ENCODE assay signal across 8 cellular contexts in the genomic region with DNA sequence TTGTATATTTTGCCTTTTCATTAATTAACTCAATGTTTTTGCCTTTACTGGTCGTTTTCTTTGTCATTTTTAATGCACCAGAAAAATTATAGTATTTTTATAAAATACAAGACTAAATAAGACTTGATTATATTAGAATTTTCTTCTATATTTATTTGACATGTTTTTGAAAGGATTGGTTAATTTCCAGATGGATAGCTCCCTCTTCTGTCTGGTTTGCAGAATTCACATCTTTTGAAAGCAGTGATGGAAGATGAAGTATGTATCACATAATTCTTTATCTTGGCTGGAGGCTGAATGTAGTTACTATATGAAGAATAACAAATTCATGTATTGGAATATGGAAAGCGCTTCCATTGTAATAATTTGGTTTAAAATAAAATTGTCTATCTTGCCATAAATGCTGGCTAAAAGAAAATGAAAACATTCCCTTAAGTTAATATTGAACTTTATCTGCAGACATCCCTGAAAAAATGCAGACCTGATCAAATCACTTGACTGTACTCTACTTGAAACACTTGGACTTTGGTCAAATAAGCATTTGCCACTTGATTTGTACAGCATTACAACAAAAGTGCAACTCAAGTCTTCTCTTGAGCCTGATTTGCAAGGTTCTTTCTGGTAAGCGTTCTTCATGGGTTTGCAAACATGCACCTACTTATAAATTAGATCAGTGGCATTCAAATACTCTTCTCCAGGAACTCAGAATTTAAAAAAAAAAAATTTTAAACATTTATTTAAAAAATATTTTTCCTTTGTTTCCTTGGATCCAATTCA.
DNase-seq lines count a peak whose midpoint lies in the region; ATAC-seq and TF ChIP-seq lines count a peak whose summit lies in the region.

No MANE protein-coding gene starts in this region.

- peak; percentile 89 for TF ChIP-seq CTCF in HFFc6 (IDR thresholded peaks at IDR 0.05)
- TF ChIP-seq CTCF in Panc1 (IDR thresholded peaks at IDR 0.05), result peak; percentile 62; the same call in 1 of the 2 replicates
- TF ChIP-seq CTCF in fibroblast of the aortic adventitia (IDR thresholded peaks at IDR 0.05; ENCODE audit: insufficient read depth, low read length), result peak; percentile 67

- DNase-seq in AG20443 (ENCODE audit: low spot score) (peak; percentile 24), HFFc6 (peak; percentile 48), Panc1 (ENCODE audit: low read depth, low spot score) (peak; percentile 15), fibroblast of the aortic adventitia (ENCODE audit: low read depth) (peak; percentile 83), stromal cell of bone marrow (ENCODE audit: low read depth) (peak; percentile 40)
- no peak for DNase-seq in naive thymus-derived CD8-positive, alpha-beta T cell

- no peaks in the 10 kb centered on the region for H3K27me3 ChIP-seq in Panc1 (ENCODE audit: control insufficient read depth, insufficient read depth, low read length)

- H3K4me3 ChIP-seq in Panc1 (ENCODE audit: low read depth in 2 of 2, low read length in 2 of 2) (no peak overlapping the region), fibroblast of the aortic adventitia (ENCODE audit: low read depth, low read length) (no peak overlapping the region)

- in situ Hi-C loops in Panc1 (cut with HindIII; ENCODE audit: low pct_unique_long_range_greater_than_20kb, low sequenced_read_pairs), result no loop called here

- H3K36me3 Mint-ChIP-seq in HFFc6 (ENCODE audit: low read depth), result no peaks in the 10 kb centered on the region
- H3K36me3 Mint-ChIP-seq in naive thymus-derived CD8-positive, alpha-beta T cell, result no peaks in the 10 kb centered on the region

- peaks cover 10% of the 10 kb centered on the region for H3K4me1 Mint-ChIP-seq in HFFc6 (ENCODE audit: low read depth)
- H3K4me1 Mint-ChIP-seq in naive thymus-derived CD8-positive, alpha-beta T cell, result no peaks in the 10 kb centered on the region

- CTCF ChIA-PET in Panc1 (lab: Charles Lee), result interaction anchor here (0.7 to 1.1 kb wide), 4 partner anchors 53 to 297 kb away, joined by 3 to 6 read pairs (median 5); no protein-coding TSS in a partner anchor

- H3K4me1 ChIP-seq in Panc1 (ENCODE audit: control insufficient read depth, insufficient read depth, low read length), result peaks cover 3% of the 10 kb centered on the region; the same call in 1 of the 2 replicates

- H3K36me3 ChIP-seq in Panc1 (ENCODE audit: control insufficient read depth, insufficient read depth, low read length), result no peaks in the 10 kb centered on the region

- intact Hi-C loops in Panc1 (cut with micrococcal nuclease; ENCODE audit: unreplicated experiment), result loop anchor here (2.0 to 5.0 kb wide), 2 partner anchors 238 to 291 kb away; no protein-coding TSS in a partner anchor

- POLR2A ChIA-PET in Panc1 (lab: Charles Lee), result no interaction called here
- POLR2A ChIA-PET in naive thymus-derived CD8-positive, alpha-beta T cell (lab: Charles Lee), result no interaction called here

- no peak overlapping the region for H3K27ac Mint-ChIP-seq in HFFc6
- no peak overlapping the region for H3K27ac Mint-ChIP-seq in naive thymus-derived CD8-positive, alpha-beta T cell

- H3K27me3 Mint-ChIP-seq in HFFc6 (ENCODE audit: insufficient read depth), result no peaks in the 10 kb centered on the region
- H3K27me3 Mint-ChIP-seq in naive thymus-derived CD8-positive, alpha-beta T cell, result peaks cover 0 to 4% (median 0%) of the 10 kb centered on the region in 5 donors

- H3K27ac ChIP-seq in Panc1 (ENCODE audit: low read length), result no peak overlapping the region

- ATAC-seq in Panc1 (no peak), GM19328 (IDR thresholded peaks at IDR 0.05; ENCODE audit: unreplicated experiment) (no peak), GM18861 (IDR thresholded peaks at IDR 0.05; ENCODE audit: unreplicated experiment) (no peak)
- no peak for ATAC-seq in naive thymus-derived CD8-positive, alpha-beta T cell

- BruUV-seq in Panc1 (replicated peaks; lab: Mats Ljungman, UMichigan), result no TSS peak

- no peaks in the 10 kb centered on the region for H3K9me3 ChIP-seq in Panc1 (ENCODE audit: control insufficient read depth, insufficient read depth, low read depth, low read length)

- H3K4me3 Mint-ChIP-seq in HFFc6, result no peak overlapping the region
- no peak overlapping the region for H3K4me3 Mint-ChIP-seq in naive thymus-derived CD8-positive, alpha-beta T cell

- H3K9me3 Mint-ChIP-seq in HFFc6, result no peaks in the 10 kb centered on the region
- H3K9me3 Mint-ChIP-seq in naive thymus-derived CD8-positive, alpha-beta T cell, result no peaks in the 10 kb centered on the region

Comparison
In these comparisons a context has a peak if more than half of its experiments do, and no peak if none do; other contexts are left out.
1. DNase-seq: peak in AG20443 (single experiment), HFFc6 (single experiment), Panc1 (single experiment), fibroblast of the aortic adventitia (single experiment) and stromal cell of bone marrow (single experiment); none in naive thymus-derived CD8-positive, alpha-beta T cell (0 of 10).
2. Peak in every context shown above with its lines, with median percentiles within 50 percentile points of each other: CTCF ChIP-seq.